In genomic region chr5:151469386-151469785, GRCh38 we compare ENCODE assay signal across 1 cellular context.
TF ChIP-seq lines count a peak whose summit lies in the region.

No MANE protein-coding gene starts in this region.

TF ChIP-seq in IMR-90, 13 proteins besides CTCF, POLR2A, EP300 and RAD21 (continued from another document):
- TF ChIP-seq USF2 (IDR thresholded peaks at IDR 0.05; ENCODE audit: low read depth, low read length) (no peak), SMC3 (IDR thresholded peaks at IDR 0.05; ENCODE audit: low read depth, low read length) (no peak), MAFK (IDR thresholded peaks at IDR 0.05; ENCODE audit: low read depth, low read length) (no peak), FOS (IDR thresholded peaks at IDR 0.05; ENCODE audit: low read depth, low read length) (no peak), RFX5 (IDR thresholded peaks at IDR 0.05; ENCODE audit: low read depth, low read length) (no peak), ELK1 (IDR thresholded peaks at IDR 0.05; ENCODE audit: borderline replicate concordance, low read depth, low read length) (no peak), MAZ (IDR thresholded peaks at IDR 0.05; ENCODE audit: borderline replicate concordance, low read depth, low read length) (no peak), CHD1 (IDR thresholded peaks at IDR 0.05; ENCODE audit: low read depth, low read length) (no peak)
